Comparison of ENCODE assay signal across 14 cellular contexts in genomic region chr18:49959176-49959575, GRCh38.
DNase-seq lines count a peak whose midpoint lies in the region; ATAC-seq and TF ChIP-seq lines count a peak whose summit lies in the region.
"Had no signal": no experiment of that assay in that cellular context is flagged by ENCODE, and none has a peak within 500 bp of the region (broad histone marks: within the 10 kb centered on the region; RNA-seq: fewer than 3 reads in every experiment).

No MANE protein-coding gene starts in this region.

- peak; percentile 26 for DNase-seq in activated naive CD4-positive, alpha-beta T cell treated with anti-CD3 and anti-CD28 coated beads, Interleukin-2, amount 10 ng/mL, durations not matched to agents 7 days and 5 days
- no peak for DNase-seq in activated naive CD4-positive, alpha-beta T cell treated with Interleukin-2 at 50 U/mL for 16 hours
- no peak for DNase-seq in dorsolateral prefrontal cortex
- DNase-seq in DMS 273 (lab: John Stamatoyannopoulos, UW; ENCODE audit: unreplicated experiment), result no peak
- DNase-seq in NCI-H128 (lab: John Stamatoyannopoulos, UW; ENCODE audit: unreplicated experiment), result no peak
- DNase-seq: activated CD4-positive, alpha-beta T cell treated with anti-CD3 and anti-CD28 coated beads for 4 hours; NCI-H748 treated with DMSO at 0.1 percent for 48 hours had no signal

- TF ChIP-seq CTCF in dorsolateral prefrontal cortex (IDR thresholded peaks at IDR 0.05 in 54 of 56, conservative IDR thresholded peaks at IDR 0.05 in 2 of 56; ENCODE audit: low read depth in 1 of 56, partially characterized antibody in 56 of 56), result no peak

- no peaks in the 10 kb centered on the region for H3K9me3 Mint-ChIP-seq in activated naive CD4-positive, alpha-beta T cell treated with anti-CD3 and anti-CD28 coated beads, Interleukin-2, amount 10 ng/mL, durations not matched to agents 7 days and 5 days
- H3K9me3 Mint-ChIP-seq in stimulated activated naive CD8-positive, alpha-beta T cell treated with anti-CD3 and anti-CD28 coated beads, Interleukin-15, Interleukin-2, amounts not matched to agents 100 ng/mL and 50 ng/mL, for 24 hours, result no peaks in the 10 kb centered on the region

- H3K4me3 ChIP-seq in dorsolateral prefrontal cortex, result no peak overlapping the region
- H3K4me3 ChIP-seq: SK-N-MC had no signal

- H3K27me3 Mint-ChIP-seq in activated naive CD4-positive, alpha-beta T cell treated with anti-CD3 and anti-CD28 coated beads, Interleukin-2, amount 10 ng/mL, durations not matched to agents 7 days and 5 days, result peaks cover 25% of the 10 kb centered on the region
- H3K27me3 Mint-ChIP-seq in stimulated activated naive CD8-positive, alpha-beta T cell treated with anti-CD3 and anti-CD28 coated beads, Interleukin-15, Interleukin-2, amounts not matched to agents 100 ng/mL and 50 ng/mL, for 24 hours, result peaks cover 21% of the 10 kb centered on the region

- no peaks in the 10 kb centered on the region for H3K36me3 Mint-ChIP-seq in activated naive CD4-positive, alpha-beta T cell treated with anti-CD3 and anti-CD28 coated beads, Interleukin-2, amount 10 ng/mL, durations not matched to agents 7 days and 5 days
- H3K36me3 Mint-ChIP-seq in stimulated activated naive CD8-positive, alpha-beta T cell treated with anti-CD3 and anti-CD28 coated beads, Interleukin-15, Interleukin-2, amounts not matched to agents 100 ng/mL and 50 ng/mL, for 24 hours (ENCODE audit: low read depth), result no peaks in the 10 kb centered on the region
- H3K36me3 Mint-ChIP-seq: brain had no signal

- ATAC-seq in GM21619 (IDR thresholded peaks at IDR 0.05; ENCODE audit: unreplicated experiment) (peak; percentile 76), HG03558 (IDR thresholded peaks at IDR 0.05; ENCODE audit: extremely low read depth, unreplicated experiment) (peak; percentile 61)
- ATAC-seq: sciatic nerve had no signal

- H3K4me3 Mint-ChIP-seq in activated naive CD4-positive, alpha-beta T cell treated with anti-CD3 and anti-CD28 coated beads, Interleukin-2, amount 10 ng/mL, durations not matched to agents 7 days and 5 days, result no peak overlapping the region
- H3K4me3 Mint-ChIP-seq in stimulated activated naive CD8-positive, alpha-beta T cell treated with anti-CD3 and anti-CD28 coated beads, Interleukin-15, Interleukin-2, amounts not matched to agents 100 ng/mL and 50 ng/mL, for 24 hours, result no peak overlapping the region
- H3K4me3 Mint-ChIP-seq: brain had no signal

- CTCF ChIA-PET in activated naive CD4-positive, alpha-beta T cell treated with anti-CD3 and anti-CD28 coated beads, Interleukin-2, amount 10 ng/mL, durations not matched to agents 7 days and 5 days (lab: Charles Lee), result no interaction called here

- intact Hi-C loops in dorsolateral prefrontal cortex (cut with DNase I), result no loop called here

- H3K27ac Mint-ChIP-seq in activated naive CD4-positive, alpha-beta T cell treated with anti-CD3 and anti-CD28 coated beads, Interleukin-2, amount 10 ng/mL, durations not matched to agents 7 days and 5 days, result no peak overlapping the region
- H3K27ac Mint-ChIP-seq in stimulated activated naive CD8-positive, alpha-beta T cell treated with anti-CD3 and anti-CD28 coated beads, Interleukin-15, Interleukin-2, amounts not matched to agents 100 ng/mL and 50 ng/mL, for 24 hours, result peak overlapping the region; percentile 3
- H3K27ac Mint-ChIP-seq: brain had no signal

- H3K27me3 ChIP-seq in dorsolateral prefrontal cortex, result peaks cover 0 to 5% (median 0%) of the 10 kb centered on the region in 45 donors

- H3K4me1 Mint-ChIP-seq in activated naive CD4-positive, alpha-beta T cell treated with anti-CD3 and anti-CD28 coated beads, Interleukin-2, amount 10 ng/mL, durations not matched to agents 7 days and 5 days, result peaks cover 49% of the 10 kb centered on the region
- H3K4me1 Mint-ChIP-seq in stimulated activated naive CD8-positive, alpha-beta T cell treated with anti-CD3 and anti-CD28 coated beads, Interleukin-15, Interleukin-2, amounts not matched to agents 100 ng/mL and 50 ng/mL, for 24 hours (ENCODE audit: low read depth), result peaks cover 38% of the 10 kb centered on the region
- H3K4me1 Mint-ChIP-seq: brain had no signal

- no peak overlapping the region for H3K27ac ChIP-seq in dorsolateral prefrontal cortex
- H3K27ac ChIP-seq: HL-60, SK-N-MC had no signal
